ENCODE assay signal across 30 cellular contexts in genomic region chr11:20854214-20854613, GRCh38.
DNase-seq lines count a peak whose midpoint lies in the region; ATAC-seq and TF ChIP-seq lines count a peak whose summit lies in the region.
"Had no signal": no experiment of that assay in that cellular context is flagged by ENCODE, and none has a peak within 500 bp of the region (broad histone marks: within the 10 kb centered on the region; RNA-seq: fewer than 3 reads in every experiment).

No MANE protein-coding gene starts in this region.

- H3K9ac ChIP-seq in endodermal cell (ENCODE audit: extremely low read depth, low read length, poor library complexity, severe bottlenecking), result no peak overlapping the region

- H3K27me3 Mint-ChIP-seq in endodermal cell (ENCODE audit: insufficient read depth), result peaks cover 8% of the 10 kb centered on the region
- peaks cover 18% of the 10 kb centered on the region for H3K27me3 Mint-ChIP-seq in progenitor cell of endocrine pancreas
- H3K27me3 Mint-ChIP-seq: activated CD4-positive, alpha-beta T cell treated with anti-CD3 and anti-CD28 coated beads for 36 hours; CD4-positive, alpha-beta memory T cell; T-cell had no signal

- peak; percentile 6 for DNase-seq in GM12865 (ENCODE audit: low read depth)
- DNase-seq in NAMALWA (ENCODE audit: low spot score), result peak; percentile 2
- DNase-seq in endodermal cell, result peak; percentile 68
- peak; percentile 15 for DNase-seq in progenitor cell of endocrine pancreas (ENCODE audit: low spot score, unreplicated experiment)
- no peak for DNase-seq in C1 segment of cervical spinal cord (lab: John Stamatoyannopoulos, UW)
- no peak for DNase-seq in NCI-H774 (lab: John Stamatoyannopoulos, UW)
- DNase-seq: activated CD4-positive, alpha-beta T cell treated with anti-CD3 and anti-CD28 coated beads for 36 hours; activated naive CD4-positive, alpha-beta T cell treated with Interleukin-2 at 50 U/mL for 16 hours; activated T-cell treated with anti-CD3 and anti-CD28 coated beads, Interleukin-2, amount 50 U/mL, for 4 hours; adrenal gland; brain microvascular endothelial cell; CD4-positive, alpha-beta memory T cell; foreskin keratinocyte; left ventricle myocardium superior; midbrain; naive thymus-derived CD8-positive, alpha-beta T cell; NCI-H1105 treated with DMSO at 0.1 percent for 48 hours; NCI-H2081 treated with DMSO at 0.1 percent for 48 hours; NCI-H345; NCI-H748 treated with DMSO at 0.1 percent for 48 hours; ovary; PC-9; SIG-M5; stimulated activated CD4-positive, alpha-beta T cell treated with anti-CD3 and anti-CD28 coated beads, Interleukin-4, amount 100 ng/mL, for 4 hours; stimulated activated naive CD4-positive, alpha-beta T cell treated with Interleukin-2 at 50 U/mL for 16 hours; T-cell had no signal

- no peaks in the 10 kb centered on the region for H3K36me3 ChIP-seq in endodermal cell (ENCODE audit: control insufficient read depth, insufficient read depth, low read length)
- H3K36me3 ChIP-seq: adrenal gland, brain microvascular endothelial cell, ovary, right atrium auricular region, thoracic aorta had no signal

- H3K9me3 Mint-ChIP-seq in endodermal cell (no peaks in the 10 kb centered on the region), progenitor cell of endocrine pancreas (ENCODE audit: low read depth) (no peaks in the 10 kb centered on the region)

- H3K27ac Mint-ChIP-seq in endodermal cell, result no peak overlapping the region
- peak overlapping the region; percentile 55 for H3K27ac Mint-ChIP-seq in progenitor cell of endocrine pancreas
- H3K27ac Mint-ChIP-seq: activated CD4-positive, alpha-beta T cell treated with anti-CD3 and anti-CD28 coated beads for 36 hours; CD4-positive, alpha-beta memory T cell; naive thymus-derived CD8-positive, alpha-beta T cell; T-cell had no signal

- ATAC-seq in GM21529 (IDR thresholded peaks at IDR 0.05; ENCODE audit: unreplicated experiment), result no peak
- ATAC-seq: activated CD4-positive, alpha-beta T cell treated with anti-CD3 and anti-CD28 coated beads for 36 hours; activated T-cell treated with anti-CD3 and anti-CD28 coated beads, Interleukin-2, amount 50 U/mL, for 4 hours; esophagus mucosa; foreskin keratinocyte; left ventricle myocardium superior; naive thymus-derived CD8-positive, alpha-beta T cell; T-cell had no signal

- H3K4me1 Mint-ChIP-seq in endodermal cell (no peaks in the 10 kb centered on the region), progenitor cell of endocrine pancreas (ENCODE audit: low read depth) (no peaks in the 10 kb centered on the region)
- H3K4me1 Mint-ChIP-seq: activated CD4-positive, alpha-beta T cell treated with anti-CD3 and anti-CD28 coated beads for 36 hours; CD4-positive, alpha-beta memory T cell; T-cell had no signal

- peaks cover 29% of the 10 kb centered on the region for H3K27me3 ChIP-seq in endodermal cell (ENCODE audit: control insufficient read depth, insufficient read depth, low read length, poor library complexity, severe bottlenecking)
- H3K27me3 ChIP-seq: adrenal gland, brain microvascular endothelial cell, foreskin keratinocyte, ovary, right atrium auricular region had no signal

- H3K4me3 Mint-ChIP-seq in endodermal cell (no peak overlapping the region), progenitor cell of endocrine pancreas (ENCODE audit: low read depth) (no peak overlapping the region)
- H3K4me3 Mint-ChIP-seq: activated CD4-positive, alpha-beta T cell treated with anti-CD3 and anti-CD28 coated beads for 36 hours; activated T-cell treated with anti-CD3 and anti-CD28 coated beads, Interleukin-2, amount 50 U/mL, for 4 hours; CD4-positive, alpha-beta memory T cell; naive thymus-derived CD8-positive, alpha-beta T cell; T-cell had no signal

- H3K4me1 ChIP-seq in endodermal cell (ENCODE audit: control insufficient read depth, insufficient read depth, low read length), result no peaks in the 10 kb centered on the region
- H3K4me1 ChIP-seq: adrenal gland, foreskin keratinocyte, right atrium auricular region had no signal

- H3K4me3 ChIP-seq in GM12865 (ENCODE audit: low read depth, low read length), result no peak overlapping the region
- no peak overlapping the region for H3K4me3 ChIP-seq in endodermal cell (ENCODE audit: low read length)
- H3K4me3 ChIP-seq: adrenal gland, ovary, PC-9, right atrium auricular region, thoracic aorta had no signal

- TF ChIP-seq CTCF in GM12865 (IDR thresholded peaks at IDR 0.05; ENCODE audit: insufficient read depth, low read depth, low read length, missing control alignments), result no peak
- TF ChIP-seq CTCF in endodermal cell (conservative IDR thresholded peaks at IDR 0.05), result no peak
- TF ChIP-seq CTCF in progenitor cell of endocrine pancreas (IDR thresholded peaks at IDR 0.05; ENCODE audit: unreplicated experiment), result no peak

- H3K36me3 Mint-ChIP-seq in endodermal cell (ENCODE audit: low read depth), result no peaks in the 10 kb centered on the region
- no peaks in the 10 kb centered on the region for H3K36me3 Mint-ChIP-seq in progenitor cell of endocrine pancreas (ENCODE audit: insufficient read depth)
- H3K36me3 Mint-ChIP-seq: CD4-positive, alpha-beta memory T cell; naive thymus-derived CD8-positive, alpha-beta T cell; T-cell had no signal

- H3K9me3 ChIP-seq in endodermal cell (ENCODE audit: control insufficient read depth, low read length), result no peaks in the 10 kb centered on the region
- H3K9me3 ChIP-seq: adrenal gland, ovary, right atrium auricular region, thoracic aorta had no signal

- H3K27ac ChIP-seq in endodermal cell (ENCODE audit: low read depth, low read length), result no peak overlapping the region
- H3K27ac ChIP-seq: adrenal gland, brain microvascular endothelial cell, foreskin keratinocyte, ovary, PC-9, right atrium auricular region, thoracic aorta had no signal

Comparison
In these comparisons a context has a peak if more than half of its experiments do, and no peak if none do; other contexts are left out.
1. DNase-seq: peak in GM12865 (single experiment), NAMALWA (single experiment), endodermal cell (single experiment) and progenitor cell of endocrine pancreas (single experiment); none in C1 segment of cervical spinal cord (0 of 14) and NCI-H774 (single experiment).